In genomic region chr10:131107970-131108369, GRCh38 we compare ENCODE assay signal across 27 cellular contexts.
"Had no signal": no experiment of that assay in that cellular context is flagged by ENCODE, and none has a peak within 500 bp of the region (broad histone marks: within the 10 kb centered on the region; RNA-seq: fewer than 3 reads in every experiment).

No MANE protein-coding gene starts in this region.

- H3K4me1 ChIP-seq: body of pancreas had no signal

- H3K4me3 ChIP-seq: adrenal gland, body of pancreas had no signal

- H3K36me3 Mint-ChIP-seq: activated naive CD4-positive, alpha-beta T cell treated with anti-CD3 and anti-CD28 coated beads, Interleukin-2, amount 50 U/mL, for 24 hours; activated naive CD8-positive, alpha-beta T cell treated with anti-CD3 and anti-CD28 coated beads for 36 hours had no signal

- H3K27ac ChIP-seq: adrenal gland, body of pancreas, epithelial cell of prostate, WERI-Rb-1 had no signal

- H3K27me3 Mint-ChIP-seq: activated B cell treated with CpG ODN at 0.5 μM for 24 hours; activated CD8-positive, alpha-beta T cell treated with anti-CD3 and anti-CD28 coated beads for 36 hours; activated naive CD4-positive, alpha-beta T cell treated with anti-CD3 and anti-CD28 coated beads, Interleukin-2, amount 50 U/mL, for 24 hours; activated naive CD8-positive, alpha-beta T cell treated with anti-CD3 and anti-CD28 coated beads for 36 hours; activated T-helper 17 cell treated with anti-CD3 and anti-CD28 coated beads, Interleukin-2, amount 50 U/mL, for 72 hours; T-helper 17 cell had no signal

- H3K9me3 Mint-ChIP-seq: activated CD8-positive, alpha-beta T cell treated with anti-CD3 and anti-CD28 coated beads for 36 hours; activated naive CD4-positive, alpha-beta T cell treated with anti-CD3 and anti-CD28 coated beads, Interleukin-2, amount 50 U/mL, for 24 hours; activated T-cell treated with anti-CD3 and anti-CD28 coated beads, Interleukin-2, amount 50 U/mL, for 4 hours; activated T-helper 17 cell treated with anti-CD3 and anti-CD28 coated beads, Interleukin-2, amount 50 U/mL, for 72 hours; T-helper 2 cell treated with Interferon-gamma antibody and Interleukin-4, amounts not matched to agents 5 μg/mL and 100 μg/mL, for 36 hours had no signal

- H3K36me3 ChIP-seq: adrenal gland, WERI-Rb-1 had no signal

- H3K4me1 Mint-ChIP-seq: activated B cell treated with CpG ODN at 0.5 μM for 24 hours; activated naive CD4-positive, alpha-beta T cell treated with anti-CD3 and anti-CD28 coated beads, Interleukin-2, amount 50 U/mL, for 24 hours; activated naive CD8-positive, alpha-beta T cell treated with anti-CD3 and anti-CD28 coated beads for 36 hours; activated naive CD8-positive, alpha-beta T cell treated with anti-CD3 and anti-CD28 coated beads, Interleukin-2, amount 50 U/mL, for 24 hours; activated T-helper 17 cell treated with anti-CD3 and anti-CD28 coated beads, Interleukin-2, amount 50 U/mL, for 72 hours; T-helper 17 cell had no signal

- H3K9me3 ChIP-seq: adrenal gland had no signal

- H3K27ac Mint-ChIP-seq: activated B cell treated with CpG ODN at 0.5 μM for 24 hours; activated CD8-positive, alpha-beta T cell treated with anti-CD3 and anti-CD28 coated beads for 36 hours; activated naive CD4-positive, alpha-beta T cell treated with anti-CD3 and anti-CD28 coated beads for 36 hours; activated naive CD8-positive, alpha-beta T cell treated with anti-CD3 and anti-CD28 coated beads for 36 hours; activated naive CD8-positive, alpha-beta T cell treated with anti-CD3 and anti-CD28 coated beads, Interleukin-2, amount 50 U/mL, for 24 hours; activated T-helper 17 cell treated with anti-CD3 and anti-CD28 coated beads, Interleukin-2, amount 50 U/mL, for 72 hours; T-helper 17 cell; T-helper 2 cell treated with Interferon-gamma antibody and Interleukin-4, amounts not matched to agents 5 μg/mL and 100 μg/mL, for 36 hours had no signal

- DNase-seq: activated B cell treated with CpG ODN at 0.5 μM for 24 hours; activated CD4-positive, alpha-beta T cell treated with anti-CD3 and anti-CD28 coated beads for 48 hours; activated CD4-positive, alpha-beta T cell treated with anti-CD3 and anti-CD28 coated beads, Interleukin-2, amount 50 U/mL, for 1 hour; activated CD4-positive, alpha-beta T cell treated with anti-CD3 and anti-CD28 coated beads, Interleukin-2, amount 50 U/mL, for 48 hours; activated CD8-positive, alpha-beta memory T cell treated with anti-CD3 and anti-CD28 coated beads for 24 hours; activated CD8-positive, alpha-beta T cell treated with anti-CD3 and anti-CD28 coated beads for 36 hours; activated effector memory CD4-positive, alpha-beta T cell treated with anti-CD3 and anti-CD28 coated beads, Interleukin-2, amount 50 U/mL, for 16 hours; activated naive CD4-positive, alpha-beta T cell treated with anti-CD3 and anti-CD28 coated beads for 36 hours; activated naive CD8-positive, alpha-beta T cell treated with anti-CD3 and anti-CD28 coated beads for 36 hours; activated naive CD8-positive, alpha-beta T cell treated with anti-CD3 and anti-CD28 coated beads, Interleukin-2, amount 50 U/mL, for 24 hours; activated T-cell treated with anti-CD3 and anti-CD28 coated beads, Interleukin-2, amount 50 U/mL, for 4 hours; adrenal gland; amygdala; aorta; body of pancreas; caudate nucleus; effector CD8-positive, alpha-beta T cell; foreskin fibroblast; head of caudate nucleus; T-helper 1 cell; T-helper 17 cell; T1000; WERI-Rb-1 had no signal

- H3K4me3 Mint-ChIP-seq: activated B cell treated with CpG ODN at 0.5 μM for 24 hours; activated CD8-positive, alpha-beta T cell treated with anti-CD3 and anti-CD28 coated beads for 36 hours; activated naive CD4-positive, alpha-beta T cell treated with anti-CD3 and anti-CD28 coated beads for 36 hours; activated naive CD4-positive, alpha-beta T cell treated with anti-CD3 and anti-CD28 coated beads, Interleukin-2, amount 50 U/mL, for 24 hours; activated naive CD8-positive, alpha-beta T cell treated with anti-CD3 and anti-CD28 coated beads for 36 hours; activated naive CD8-positive, alpha-beta T cell treated with anti-CD3 and anti-CD28 coated beads, Interleukin-2, amount 50 U/mL, for 24 hours; activated T-cell treated with anti-CD3 and anti-CD28 coated beads, Interleukin-2, amount 50 U/mL, for 4 hours; activated T-helper 17 cell treated with anti-CD3 and anti-CD28 coated beads, Interleukin-2, amount 50 U/mL, for 72 hours; T-helper 17 cell; T-helper 2 cell treated with Interferon-gamma antibody and Interleukin-4, amounts not matched to agents 5 μg/mL and 100 μg/mL, for 36 hours had no signal

- H3K27me3 ChIP-seq: adrenal gland, body of pancreas had no signal
